In the genomic region with DNA sequence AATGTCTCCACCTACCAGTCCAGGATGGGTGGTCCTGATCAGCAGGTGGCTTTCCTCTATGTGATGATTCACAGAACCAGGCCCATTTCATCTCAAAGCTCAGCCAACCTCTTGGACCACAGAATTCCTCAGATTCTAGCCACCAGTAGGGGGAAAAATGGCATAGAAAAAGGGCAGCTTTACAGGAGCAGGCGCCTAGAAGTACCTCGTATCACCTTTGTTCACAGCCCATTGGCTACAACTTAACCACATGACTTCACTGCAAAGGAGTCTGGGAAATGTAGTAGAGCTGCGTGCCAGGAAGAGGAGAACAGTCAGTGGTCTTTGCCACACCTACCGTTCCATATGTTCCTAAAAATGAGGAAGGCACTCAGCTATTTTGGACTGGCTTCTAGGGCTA, we compare ENCODE assay signal across 13 cellular contexts.
A peak's percentile ranks its signal among the peaks of the same experiment; 100 is the strongest.
DNase-seq lines count a peak whose midpoint lies in the region; ATAC-seq, FAIRE-seq and TF ChIP-seq lines count a peak whose summit lies in the region.
"Had no signal": no experiment of that assay in that cellular context is flagged by ENCODE, and none has a peak within 500 bp of the region (broad histone marks: within the 10 kb centered on the region; RNA-seq: fewer than 3 reads in every experiment).

No MANE protein-coding gene starts in this region.

- no peak overlapping the region for H3K4me3 Mint-ChIP-seq in T-helper 17 cell
- H3K4me3 Mint-ChIP-seq in HFFc6 = no peak overlapping the region
- H3K4me3 Mint-ChIP-seq: activated T-helper 1 cell treated with anti-CD3 and anti-CD28 coated beads, Interleukin-12 subunit alpha, Interleukin-12 subunit beta, Interleukin-2, Interleukin-4 antibody, amounts not matched to agents 30 ng/mL and 10 ng/mL and 1 ng/mL, durations not matched to agents 14 hours and 24 hours and 36 hours; nephron had no signal

- no peaks in the 10 kb centered on the region for H3K9me3 ChIP-seq in T-helper 17 cell (ENCODE audit: control insufficient read depth, low read length, poor library complexity, severe bottlenecking)

- H3K4me1 Mint-ChIP-seq in T-helper 17 cell = peaks cover 3% of the 10 kb centered on the region
- H3K4me1 Mint-ChIP-seq in HFFc6 (ENCODE audit: low read depth) = peaks cover 9% of the 10 kb centered on the region

- H3K27ac Mint-ChIP-seq in T-helper 17 cell (no peak overlapping the region), HFFc6 (no peak overlapping the region)
- H3K27ac Mint-ChIP-seq: activated T-helper 1 cell treated with anti-CD3 and anti-CD28 coated beads, Interleukin-12 subunit alpha, Interleukin-12 subunit beta, Interleukin-2, Interleukin-4 antibody, amounts not matched to agents 30 ng/mL and 10 ng/mL and 1 ng/mL, durations not matched to agents 14 hours and 24 hours and 36 hours; nephron had no signal

- FAIRE-seq in GM19239 (lab: Jason Lieb, UNC) = peak; percentile 4

- DNase-seq in GM19239 (ENCODE audit: insufficient read length, low spot score) (no peak), NCI-H2171 (lab: John Stamatoyannopoulos, UW) (peak; percentile 32), left kidney (ENCODE audit: low read depth, low spot score) (peak; percentile 12), T-helper 17 cell (no peak), HFFc6 (no peak), D341Med (ENCODE audit: low spot score) (no peak)
- DNase-seq: cortex of kidney; stimulated activated CD4-positive, alpha-beta T cell treated with anti-CD3 and anti-CD28 coated beads, Interleukin-4, amount 100 ng/mL, for 24 hours; T-helper 9 cell had no signal

- no peaks in the 10 kb centered on the region for H3K36me3 Mint-ChIP-seq in T-helper 17 cell (ENCODE audit: low read depth)
- H3K36me3 Mint-ChIP-seq in HFFc6 (ENCODE audit: low read depth) = no peaks in the 10 kb centered on the region

- H3K27me3 Mint-ChIP-seq in T-helper 17 cell (peaks cover 11% of the 10 kb centered on the region), HFFc6 (ENCODE audit: insufficient read depth) (peaks cover 5% of the 10 kb centered on the region; the same call in 1 of the 2 replicates)

- no peaks in the 10 kb centered on the region for H3K9me3 Mint-ChIP-seq in HFFc6
- H3K9me3 Mint-ChIP-seq: activated T-helper 1 cell treated with anti-CD3 and anti-CD28 coated beads, Interleukin-12 subunit alpha, Interleukin-12 subunit beta, Interleukin-2, Interleukin-4 antibody, amounts not matched to agents 30 ng/mL and 10 ng/mL and 1 ng/mL, durations not matched to agents 14 hours and 24 hours and 36 hours; nephron had no signal

- TF ChIP-seq CTCF in HFFc6 (IDR thresholded peaks at IDR 0.05) = no peak

- ATAC-seq in HG02759 (IDR thresholded peaks at IDR 0.05; ENCODE audit: unreplicated experiment) = peak; percentile 90
- no peak for ATAC-seq in T-helper 17 cell
- ATAC-seq in HG03095 (IDR thresholded peaks at IDR 0.05; ENCODE audit: unreplicated experiment) = no peak

Comparison
In these comparisons a context has a peak if more than half of its experiments do, and no peak if none do; other contexts are left out.
1. DNase-seq: peak in NCI-H2171 (single experiment) and left kidney (single experiment); none in GM19239 (single experiment), T-helper 17 cell (0 of 3), HFFc6 (single experiment) and D341Med (single experiment).